In genomic region chr9:129454468-129455067, GRCh38 we compare ENCODE assay signal across 26 cellular contexts.
DNase-seq lines count a peak whose midpoint lies in the region; ATAC-seq and TF ChIP-seq lines count a peak whose summit lies in the region.
"Had no signal": no experiment of that assay in that cellular context is flagged by ENCODE, and none has a peak within 500 bp of the region (broad histone marks: within the 10 kb centered on the region; RNA-seq: fewer than 3 reads in every experiment).

No MANE protein-coding gene starts in this region.

- CTCF ChIA-PET in activated CD8-positive, alpha-beta memory T cell treated with anti-CD3 and anti-CD28 coated beads, Interleukin-2, amount 10 ng/mL, durations not matched to agents 7 days and 5 days (lab: Charles Lee), result no interaction called here

- peak overlapping the region in 1 of 2 experiments; percentile 81 for H2BK12ac ChIP-seq in mesenchymal stem cell (ENCODE audit: low read length in 2 of 2)

- no peak overlapping the region for H3K4ac ChIP-seq in mesenchymal stem cell (ENCODE audit: low read depth in 1 of 2, low read length in 2 of 2)

- no peak overlapping the region for H3K4me3 ChIP-seq in mesenchymal stem cell (ENCODE audit: insufficient read depth in 1 of 2, low read depth in 1 of 2, low read length in 2 of 2)
- H3K4me3 ChIP-seq in ascending aorta, result no peak overlapping the region
- H3K4me3 ChIP-seq: adrenal gland, body of pancreas, gastroesophageal sphincter, lower lobe of right lung, mucosa of descending colon, right atrium auricular region, tibial artery had no signal

- no peak overlapping the region for H3K9ac ChIP-seq in mesenchymal stem cell (ENCODE audit: low read length)

- peaks cover 0 to 3% of the 10 kb centered on the region in 2 donors for H3K27me3 Mint-ChIP-seq in natural killer cell (ENCODE audit: low read depth in 2 of 2)
- H3K27me3 Mint-ChIP-seq in natural killer cell treated with Interleukin-12 subunit alpha and Interleukin-12 subunit beta and Interleukin-15 and Interleukin-18, amount 100 ng/mL, for 72 hours, result no peaks in the 10 kb centered on the region
- H3K27me3 Mint-ChIP-seq in activated naive CD8-positive, alpha-beta T cell treated with anti-CD3 and anti-CD28 coated beads, Interleukin-2, amount 10 ng/mL, durations not matched to agents 7 days and 5 days, result peaks cover 10% of the 10 kb centered on the region
- peaks cover 2% of the 10 kb centered on the region for H3K27me3 Mint-ChIP-seq in activated CD8-positive, alpha-beta memory T cell treated with anti-CD3 and anti-CD28 coated beads, Interleukin-2, amount 10 ng/mL, durations not matched to agents 7 days and 5 days

- H3K4me1 ChIP-seq in mesenchymal stem cell (ENCODE audit: control insufficient read depth, insufficient read depth, low read depth, low read length), result peaks cover 23% of the 10 kb centered on the region
- peaks cover 10 to 23% of the 10 kb centered on the region in 2 donors for H3K4me1 ChIP-seq in ascending aorta

- no peak overlapping the region for H4K8ac ChIP-seq in mesenchymal stem cell (ENCODE audit: low read length)

- H2BK5ac ChIP-seq in mesenchymal stem cell (ENCODE audit: low read depth, low read length, poor library complexity, severe bottlenecking), result no peak overlapping the region

- H3K4me3 Mint-ChIP-seq in natural killer cell, result no peak overlapping the region
- no peak overlapping the region for H3K4me3 Mint-ChIP-seq in natural killer cell treated with Interleukin-12 subunit alpha and Interleukin-12 subunit beta and Interleukin-15 and Interleukin-18, amount 100 ng/mL, for 72 hours
- H3K4me3 Mint-ChIP-seq in activated naive CD8-positive, alpha-beta T cell treated with anti-CD3 and anti-CD28 coated beads, Interleukin-2, amount 10 ng/mL, durations not matched to agents 7 days and 5 days, result no peak overlapping the region
- no peak overlapping the region for H3K4me3 Mint-ChIP-seq in activated CD8-positive, alpha-beta memory T cell treated with anti-CD3 and anti-CD28 coated beads, Interleukin-2, amount 10 ng/mL, durations not matched to agents 7 days and 5 days
- H3K4me3 Mint-ChIP-seq: CD8-positive, alpha-beta T cell; T-helper 1 cell treated with Interleukin-12 subunit alpha and Interleukin-12 subunit beta and Interleukin-4 antibody, amounts not matched to agents 30 μg/mL and 1 μg/mL, for 36 hours had no signal

- ATAC-seq in natural killer cell, result no peak
- no peak for ATAC-seq in natural killer cell treated with Interleukin-12 subunit alpha and Interleukin-12 subunit beta and Interleukin-15 and Interleukin-18, amount 100 ng/mL, for 72 hours
- ATAC-seq in activated naive CD8-positive, alpha-beta T cell treated with anti-CD3 and anti-CD28 coated beads, Interleukin-2, amount 10 ng/mL, durations not matched to agents 7 days and 5 days (ENCODE audit: low read depth), result no peak
- ATAC-seq in HG03025 (IDR thresholded peaks at IDR 0.05; ENCODE audit: low FRiP score, unreplicated experiment), result no peak
- ATAC-seq in activated CD8-positive, alpha-beta memory T cell treated with anti-CD3 and anti-CD28 coated beads, Interleukin-2, amount 10 ng/mL, durations not matched to agents 7 days and 5 days, result no peak
- ATAC-seq: body of pancreas; CD8-positive, alpha-beta T cell; gastroesophageal sphincter; lower lobe of right lung; mucosa of descending colon; SK-N-SH treated with all-trans-retinoic acid at 6 μM for 48 hours had no signal

- H3K27ac ChIP-seq in mesenchymal stem cell (ENCODE audit: low read length, poor library complexity, severe bottlenecking), result no peak overlapping the region
- H3K27ac ChIP-seq in ascending aorta, result no peak overlapping the region
- H3K27ac ChIP-seq: adrenal gland, body of pancreas, lower lobe of right lung, right atrium auricular region had no signal

- H2AFZ ChIP-seq in mesenchymal stem cell (ENCODE audit: low read depth, low read length), result no peak overlapping the region

- peaks cover 28 to 71% of the 10 kb centered on the region in 2 donors for H3K4me1 Mint-ChIP-seq in natural killer cell
- peaks cover 26 to 30% of the 10 kb centered on the region in 2 donors for H3K4me1 Mint-ChIP-seq in natural killer cell treated with Interleukin-12 subunit alpha and Interleukin-12 subunit beta and Interleukin-15 and Interleukin-18, amount 100 ng/mL, for 72 hours (ENCODE audit: low read depth in 2 of 2)
- H3K4me1 Mint-ChIP-seq in activated naive CD8-positive, alpha-beta T cell treated with anti-CD3 and anti-CD28 coated beads, Interleukin-2, amount 10 ng/mL, durations not matched to agents 7 days and 5 days, result peaks cover 17% of the 10 kb centered on the region
- H3K4me1 Mint-ChIP-seq in activated CD8-positive, alpha-beta memory T cell treated with anti-CD3 and anti-CD28 coated beads, Interleukin-2, amount 10 ng/mL, durations not matched to agents 7 days and 5 days, result peaks cover 27% of the 10 kb centered on the region

- H3K36me3 Mint-ChIP-seq in natural killer cell, result no peaks in the 10 kb centered on the region
- H3K36me3 Mint-ChIP-seq in natural killer cell treated with Interleukin-12 subunit alpha and Interleukin-12 subunit beta and Interleukin-15 and Interleukin-18, amount 100 ng/mL, for 72 hours, result no peaks in the 10 kb centered on the region
- no peaks in the 10 kb centered on the region for H3K36me3 Mint-ChIP-seq in activated naive CD8-positive, alpha-beta T cell treated with anti-CD3 and anti-CD28 coated beads, Interleukin-2, amount 10 ng/mL, durations not matched to agents 7 days and 5 days
- no peaks in the 10 kb centered on the region for H3K36me3 Mint-ChIP-seq in activated CD8-positive, alpha-beta memory T cell treated with anti-CD3 and anti-CD28 coated beads, Interleukin-2, amount 10 ng/mL, durations not matched to agents 7 days and 5 days
- H3K36me3 Mint-ChIP-seq: CD8-positive, alpha-beta T cell had no signal

- H3K4me2 ChIP-seq in mesenchymal stem cell (ENCODE audit: low read length, poor library complexity, severe bottlenecking), result no peak overlapping the region

- no peaks in the 10 kb centered on the region for H3K79me1 ChIP-seq in mesenchymal stem cell (replicated peaks; ENCODE audit: low read length, poor library complexity, severe bottlenecking)

- no peak for TF ChIP-seq CTCF in natural killer cell (IDR thresholded peaks at IDR 0.05)
- no peak for TF ChIP-seq CTCF in ascending aorta (IDR thresholded peaks at IDR 0.05)

- no peak overlapping the region for H2BK15ac ChIP-seq in mesenchymal stem cell (ENCODE audit: low read depth, poor library complexity, severe bottlenecking)

- no peak overlapping the region for H3K18ac ChIP-seq in mesenchymal stem cell (ENCODE audit: low read depth in 1 of 2, low read length in 2 of 2)

- intact Hi-C loops in natural killer cell (cut with micrococcal nuclease) (no loop called here), ascending aorta (cut with DNase I) (loop anchor here (5.0 kb wide), 1 partner anchor 137 kb away; no protein-coding TSS in a partner anchor)

- peaks cover 0 to 11% of the 10 kb centered on the region in 2 donors for H3K9me3 Mint-ChIP-seq in natural killer cell
- H3K9me3 Mint-ChIP-seq in natural killer cell treated with Interleukin-12 subunit alpha and Interleukin-12 subunit beta and Interleukin-15 and Interleukin-18, amount 100 ng/mL, for 72 hours, result no peaks in the 10 kb centered on the region
- H3K9me3 Mint-ChIP-seq in activated naive CD8-positive, alpha-beta T cell treated with anti-CD3 and anti-CD28 coated beads, Interleukin-2, amount 10 ng/mL, durations not matched to agents 7 days and 5 days, result peaks cover 1% of the 10 kb centered on the region
- no peaks in the 10 kb centered on the region for H3K9me3 Mint-ChIP-seq in activated CD8-positive, alpha-beta memory T cell treated with anti-CD3 and anti-CD28 coated beads, Interleukin-2, amount 10 ng/mL, durations not matched to agents 7 days and 5 days (ENCODE audit: low read depth)
- H3K9me3 Mint-ChIP-seq: CD8-positive, alpha-beta T cell; T-helper 1 cell treated with Interleukin-12 subunit alpha and Interleukin-12 subunit beta and Interleukin-4 antibody, amounts not matched to agents 30 μg/mL and 1 μg/mL, for 36 hours had no signal

- H2AK5ac ChIP-seq in mesenchymal stem cell (ENCODE audit: low read length, severe bottlenecking), result no peak overlapping the region

- H2BK120ac ChIP-seq in mesenchymal stem cell (ENCODE audit: low read depth, low read length), result no peak overlapping the region

- H3K14ac ChIP-seq in mesenchymal stem cell (ENCODE audit: low read length in 2 of 2), result no peak overlapping the region

- H3K9me3 ChIP-seq in mesenchymal stem cell (ENCODE audit: control insufficient read depth, low read length), result no peaks in the 10 kb centered on the region
- H3K9me3 ChIP-seq in ascending aorta, result no peaks in the 10 kb centered on the region
- H3K9me3 ChIP-seq: adrenal gland, BE2C, body of pancreas, gastroesophageal sphincter, lower lobe of right lung, mucosa of descending colon, right atrium auricular region, tibial artery had no signal

- no peaks in the 10 kb centered on the region for H3K27me3 ChIP-seq in mesenchymal stem cell (ENCODE audit: control insufficient read depth in 1 of 2, insufficient read depth in 1 of 2, low read length in 2 of 2)
- no peaks in the 10 kb centered on the region for H3K27me3 ChIP-seq in ascending aorta
- H3K27me3 ChIP-seq: adrenal gland, BE2C, body of pancreas, gastroesophageal sphincter, right atrium auricular region, tibial artery had no signal

- DNase-seq in natural killer cell (peak; percentile 22), mesenchymal stem cell (no peak), ascending aorta (ENCODE audit: low spot score in 2 of 2) (no peak)
- no peak for DNase-seq in natural killer cell treated with Interleukin-12 subunit alpha and Interleukin-12 subunit beta and Interleukin-15 and Interleukin-18, amount 100 ng/mL, for 72 hours (ENCODE audit: low spot score)
- no peak for DNase-seq in activated naive CD8-positive, alpha-beta T cell treated with anti-CD3 and anti-CD28 coated beads, Interleukin-2, amount 10 ng/mL, durations not matched to agents 7 days and 5 days
- no peak for DNase-seq in activated CD8-positive, alpha-beta memory T cell treated with anti-CD3 and anti-CD28 coated beads, Interleukin-2, amount 10 ng/mL, durations not matched to agents 7 days and 5 days
- DNase-seq: activated CD4-positive, CD25-positive, alpha-beta regulatory T cell; activated effector memory CD4-positive, alpha-beta T cell treated with Interleukin-2 at 50 U/mL for 16 hours; activated T-cell treated with anti-CD3 and anti-CD28 coated beads for 4 hours; adrenal gland; body of pancreas; CD8-positive, alpha-beta T cell; lower lobe of right lung; MM.1S; NCI-H1930; NCI-H524 treated with DMSO at 0.1 percent for 48 hours; posterior cingulate gyrus; stimulated activated CD4-positive, alpha-beta T cell treated with anti-CD3 and anti-CD28 coated beads, Interleukin-2, amount 100 ng/mL, for 24 hours; tibial artery had no signal

- peak overlapping the region; percentile 46 to 96 for H3K27ac Mint-ChIP-seq in natural killer cell
- H3K27ac Mint-ChIP-seq in natural killer cell treated with Interleukin-12 subunit alpha and Interleukin-12 subunit beta and Interleukin-15 and Interleukin-18, amount 100 ng/mL, for 72 hours, result no peak overlapping the region
- H3K27ac Mint-ChIP-seq in activated naive CD8-positive, alpha-beta T cell treated with anti-CD3 and anti-CD28 coated beads, Interleukin-2, amount 10 ng/mL, durations not matched to agents 7 days and 5 days, result peak overlapping the region; percentile 53
- H3K27ac Mint-ChIP-seq in activated CD8-positive, alpha-beta memory T cell treated with anti-CD3 and anti-CD28 coated beads, Interleukin-2, amount 10 ng/mL, durations not matched to agents 7 days and 5 days, result no peak overlapping the region

- H3K36me3 ChIP-seq in mesenchymal stem cell (ENCODE audit: control insufficient read depth in 1 of 2, insufficient read depth in 2 of 2, low read depth in 1 of 2, low read length in 2 of 2), result no peaks in the 10 kb centered on the region
- H3K36me3 ChIP-seq in ascending aorta, result no peaks in the 10 kb centered on the region
- H3K36me3 ChIP-seq: adrenal gland, BE2C, gastroesophageal sphincter, lower lobe of right lung, right atrium auricular region, tibial artery had no signal

- peak overlapping the region; percentile 58 for H4K91ac ChIP-seq in mesenchymal stem cell (ENCODE audit: low read length)

- POLR2A ChIA-PET in activated naive CD8-positive, alpha-beta T cell treated with anti-CD3 and anti-CD28 coated beads, Interleukin-2, amount 10 ng/mL, durations not matched to agents 7 days and 5 days (lab: Charles Lee), result no interaction called here

- no peak overlapping the region for H3K23ac ChIP-seq in mesenchymal stem cell (ENCODE audit: low read length in 2 of 2)

- WGBS in mesenchymal stem cell, result 90% methylated on average over 6 of the region's 8 CpGs

Comparison
In these comparisons a context has a peak if more than half of its experiments do, and no peak if none do; other contexts are left out.
1. H3K27ac Mint-ChIP-seq: peak in natural killer cell (2 of 2) and activated naive CD8-positive, alpha-beta T cell treated with anti-CD3 and anti-CD28 coated beads, Interleukin-2, amount 10 ng/mL, durations not matched to agents 7 days and 5 days (single experiment); none in natural killer cell treated with Interleukin-12 subunit alpha and Interleukin-12 subunit beta and Interleukin-15 and Interleukin-18, amount 100 ng/mL, for 72 hours (0 of 2) and activated CD8-positive, alpha-beta memory T cell treated with anti-CD3 and anti-CD28 coated beads, Interleukin-2, amount 10 ng/mL, durations not matched to agents 7 days and 5 days (single experiment).